ENCODE assay signal across 25 cellular contexts in genomic region chr15:65418596-65418995, GRCh38. TPM values are rescaled to one million over a fixed set of nuclear protein-coding genes. Genes with fewer than 3 reads are reported as not detected.
"Had no signal": no experiment of that assay in that cellular context is flagged by ENCODE, and none has a peak within 500 bp of the region (broad histone marks: within the 10 kb centered on the region; RNA-seq: fewer than 3 reads in every experiment).

No MANE protein-coding gene starts in this region.

- H3K4me3 Mint-ChIP-seq: activated CD8-positive, alpha-beta T cell treated with anti-CD3 and anti-CD28 coated beads, Interleukin-2, amount 10 ng/mL, durations not matched to agents 7 days and 5 days; activated naive CD4-positive, alpha-beta T cell treated with anti-CD3 and anti-CD28 coated beads, Interleukin-2, amount 50 U/mL, for 24 hours had no signal

- H3K9me3 Mint-ChIP-seq: activated naive CD4-positive, alpha-beta T cell treated with anti-CD3 and anti-CD28 coated beads, Interleukin-2, amount 50 U/mL, for 24 hours; natural killer cell had no signal

- H3K36me3 Mint-ChIP-seq: immature natural killer cell, natural killer cell had no signal

- H3K27ac Mint-ChIP-seq: activated CD8-positive, alpha-beta T cell treated with anti-CD3 and anti-CD28 coated beads, Interleukin-2, amount 10 ng/mL, durations not matched to agents 7 days and 5 days; activated naive CD4-positive, alpha-beta T cell treated with anti-CD3 and anti-CD28 coated beads, Interleukin-2, amount 50 U/mL, for 24 hours; immature natural killer cell; natural killer cell had no signal

- H3K36me3 ChIP-seq: brain microvascular endothelial cell, thoracic aorta, upper lobe of left lung, WERI-Rb-1 had no signal

- H3K4me3 ChIP-seq: hepatocyte, lung, thoracic aorta, upper lobe of left lung had no signal

- H3K27me3 ChIP-seq: brain microvascular endothelial cell, hepatocyte had no signal

- H3K27ac ChIP-seq: brain microvascular endothelial cell, thoracic aorta, upper lobe of left lung had no signal

- DNase-seq: activated CD4-positive, alpha-beta T cell treated with anti-CD3 and anti-CD28 coated beads for 1 hour; activated CD4-positive, alpha-beta T cell treated with anti-CD3 and anti-CD28 coated beads, Interleukin-2, amount 50 U/mL, for 1 hour; activated CD8-positive, alpha-beta T cell treated with anti-CD3 and anti-CD28 coated beads, Interleukin-2, amount 10 ng/mL, durations not matched to agents 7 days and 5 days; activated gamma-delta T cell treated with Interleukin-2 at 50 U/mL for 16 hours; activated T-cell treated with anti-CD3 and anti-CD28 coated beads, Interleukin-2, amount 50 U/mL, for 1 hour; anterior cingulate cortex; brain microvascular endothelial cell; caudate nucleus; dermis blood vessel endothelial cell; effector CD8-positive, alpha-beta T cell; erythroblast; foreskin fibroblast; immature natural killer cell; natural killer cell; occipital lobe; stimulated activated CD4-positive, alpha-beta T cell treated with anti-CD3 and anti-CD28 coated beads, Interleukin-4, amount 100 ng/mL, for 24 hours; stimulated activated naive CD4-positive, alpha-beta T cell treated with Interleukin-2 at 50 U/mL for 16 hours; upper lobe of left lung; WERI-Rb-1 had no signal

- H3K9me3 ChIP-seq: thoracic aorta, upper lobe of left lung had no signal

- ATAC-seq: activated CD8-positive, alpha-beta T cell treated with anti-CD3 and anti-CD28 coated beads, Interleukin-2, amount 10 ng/mL, durations not matched to agents 7 days and 5 days; left lobe of liver; natural killer cell had no signal

RNA-seq across cellular contexts. Expression of gene IGDCC3, which starts 40.8 kb away (rescaled TPM):
- total RNA-seq: activated CD8-positive, alpha-beta T cell treated with anti-CD3 and anti-CD28 coated beads, Interleukin-2, amount 10 ng/mL, durations not matched to agents 7 days and 5 days; dermis blood vessel endothelial cell; fibroblast of lung; natural killer cell; thoracic aorta had no signal
- polyA plus RNA-seq: immature natural killer cell, lung had no signal
